Comparison of ENCODE assay signal across 10 cellular contexts in genomic region chr11:124875401-124875800, GRCh38. TPM values are rescaled to one million over a fixed set of nuclear protein-coding genes. Genes with fewer than 3 reads are reported as not detected.
DNase-seq lines count a peak whose midpoint lies in the region; TF ChIP-seq lines count a peak whose summit lies in the region.
"Had no signal": no experiment of that assay in that cellular context is flagged by ENCODE, and none has a peak within 500 bp of the region (broad histone marks: within the 10 kb centered on the region; RNA-seq: fewer than 3 reads in every experiment).

No MANE protein-coding gene starts in this region.

- H3K27me3 Mint-ChIP-seq in dendritic cell treated with granulocyte-macrophage colony-stimulating factor and Interleukin-4, amounts not matched to agents 40 ng/mL and 50 ng/mL, for 4 days: peaks cover 75% of the 10 kb centered on the region

- no peaks in the 10 kb centered on the region for H3K79me2 ChIP-seq in KMS-11 (ENCODE audit: insufficient read depth, low read depth)
- H3K79me2 ChIP-seq in neural cell (replicated peaks; ENCODE audit: insufficient read depth, low read length): no peaks in the 10 kb centered on the region
- H3K79me2 ChIP-seq: parathyroid adenoma had no signal

- peak overlapping the region; percentile 90 for H3K27ac Mint-ChIP-seq in dendritic cell treated with granulocyte-macrophage colony-stimulating factor and Interleukin-4, amounts not matched to agents 40 ng/mL and 50 ng/mL, for 4 days

- no peaks in the 10 kb centered on the region for H3F3A ChIP-seq in neural cell (ENCODE audit: insufficient read depth, low read length, poor library complexity, severe bottlenecking)

- H3K27me3 ChIP-seq in KMS-11 (ENCODE audit: insufficient read depth, low read depth) (no peaks in the 10 kb centered on the region), neural cell (ENCODE audit: insufficient read depth, low read depth, low read length) (peaks cover 27% of the 10 kb centered on the region), transverse colon (peaks cover 37% of the 10 kb centered on the region)

- H3K36me3 Mint-ChIP-seq in dendritic cell treated with granulocyte-macrophage colony-stimulating factor and Interleukin-4, amounts not matched to agents 40 ng/mL and 50 ng/mL, for 4 days (ENCODE audit: low read depth): no peaks in the 10 kb centered on the region

- no peaks in the 10 kb centered on the region for H3K36me3 ChIP-seq in KMS-11 (ENCODE audit: insufficient read depth)
- no peaks in the 10 kb centered on the region for H3K36me3 ChIP-seq in neural cell (ENCODE audit: insufficient read depth, low read length)
- no peaks in the 10 kb centered on the region for H3K36me3 ChIP-seq in transverse colon

- no peaks in the 10 kb centered on the region for H3K9me3 Mint-ChIP-seq in dendritic cell treated with granulocyte-macrophage colony-stimulating factor and Interleukin-4, amounts not matched to agents 40 ng/mL and 50 ng/mL, for 4 days

- H3K9me2 ChIP-seq in neural cell (ENCODE audit: insufficient read depth, low read length): no peaks in the 10 kb centered on the region

- H4K20me1 ChIP-seq in KMS-11 (ENCODE audit: insufficient read depth) (no peaks in the 10 kb centered on the region), neural cell (ENCODE audit: insufficient read depth) (no peaks in the 10 kb centered on the region)

- 56% methylated on average over 3 of the region's 3 CpGs; no CpG with 5 or more reads in 1 of the 2 donors for whole genome bisulfite sequencing in transverse colon (ENCODE audit: low coverage in 1 of 2), 2 donors

- H3K9ac ChIP-seq in KMS-11 (no peak overlapping the region), neural cell (ENCODE audit: low read length) (peak overlapping the region; percentile 85)
- H3K9ac ChIP-seq: parathyroid adenoma had no signal

- no peak overlapping the region for H3K4me3 ChIP-seq in KMS-11 (IDR thresholded peaks at IDR 0.05; ENCODE audit: insufficient read depth, low read depth, low read length)
- H3K4me3 ChIP-seq in neural cell (ENCODE audit: low read length): peak overlapping the region; percentile 81
- peak overlapping the region in 1 of 4 donors; percentile 65 for H3K4me3 ChIP-seq in transverse colon

- intact Hi-C loops in dendritic cell treated with granulocyte-macrophage colony-stimulating factor and Interleukin-4, amounts not matched to agents 40 ng/mL and 50 ng/mL, for 4 days (cut with micrococcal nuclease): loop anchor here (5.0 kb wide), 1 partner anchor 77 kb away; the partner anchor contains the start of gene CCDC15
- intact Hi-C loops in transverse colon (cut with DNase I; ENCODE audit: low total_unique reads): no loop called here

- H3K9me3 ChIP-seq in neural cell (ENCODE audit: low read length) (no peaks in the 10 kb centered on the region), transverse colon (no peaks in the 10 kb centered on the region)

- in situ Hi-C loops in transverse colon (cut with MboI; ENCODE audit: low pct_ligation_motif_present in 1 of 4, low pct_unique_long_range_greater_than_20kb in 1 of 4, low sequenced_read_pairs in 3 of 4): no loop called here

- no peak for TF ChIP-seq EP300 in neural cell (conservative IDR thresholded peaks at IDR 0.05; ENCODE audit: poor library complexity, severe bottlenecking)
- no peak for TF ChIP-seq EP300 in transverse colon (IDR thresholded peaks at IDR 0.05; ENCODE audit: low read depth)

- no peak for TF ChIP-seq RAD21 in neural cell (conservative IDR thresholded peaks at IDR 0.05)

- H3K4me2 ChIP-seq in KMS-11 (peak overlapping the region; percentile 48; the same call in 1 of the 2 replicates), neural cell (ENCODE audit: low read length) (no peak overlapping the region)

- H3K4me1 ChIP-seq in KMS-11 (ENCODE audit: low read depth, poor library complexity, severe bottlenecking) (no peaks in the 10 kb centered on the region), transverse colon (peaks cover 0 to 17% (median 9%) of the 10 kb centered on the region in 4 donors)
- H3K4me1 ChIP-seq: foreskin keratinocyte, parathyroid adenoma had no signal

- H3K4me3 Mint-ChIP-seq in dendritic cell treated with granulocyte-macrophage colony-stimulating factor and Interleukin-4, amounts not matched to agents 40 ng/mL and 50 ng/mL, for 4 days: peak overlapping the region; percentile 86

- H2AFZ ChIP-seq in KMS-11 (ENCODE audit: low read depth) (no peak overlapping the region; the same call in 1 of the 2 replicates), neural cell (ENCODE audit: low read depth, low read length) (peak overlapping the region; percentile 83)

- TF ChIP-seq POLR2A in transverse colon (IDR thresholded peaks at IDR 0.05): no peak

- DNase-seq in transverse colon: no peak
- no peak for DNase-seq in activated gamma-delta T cell (lab: John Stamatoyannopoulos, UW)
- DNase-seq in HuH-7.5 (ENCODE audit: low spot score): no peak
- DNase-seq in activated CD4-positive, CD25-positive, alpha-beta regulatory T cell treated with anti-CD3 and anti-CD28 coated beads, Interleukin-2, amount 50 U/mL, for 72 hours: no peak

- H3K27ac ChIP-seq in C4-2B: peak overlapping the region; percentile 77; the same call in 1 of the 2 replicates
- no peak overlapping the region for H3K27ac ChIP-seq in KMS-11
- H3K27ac ChIP-seq in neural cell (ENCODE audit: low read length): no peak overlapping the region
- H3K27ac ChIP-seq in transverse colon: no peak overlapping the region
- H3K27ac ChIP-seq: parathyroid adenoma had no signal

- peaks cover 54% of the 10 kb centered on the region for H3K4me1 Mint-ChIP-seq in dendritic cell treated with granulocyte-macrophage colony-stimulating factor and Interleukin-4, amounts not matched to agents 40 ng/mL and 50 ng/mL, for 4 days (ENCODE audit: low read depth)

- TF ChIP-seq CTCF in C4-2B (conservative IDR thresholded peaks at IDR 0.05) (no peak), KMS-11 (conservative IDR thresholded peaks at IDR 0.05; ENCODE audit: low read depth, low read length) (no peak), neural cell (IDR thresholded peaks at IDR 0.05; ENCODE audit: poor library complexity, severe bottlenecking) (no peak), transverse colon (IDR thresholded peaks at IDR 0.05) (no peak)

TF ChIP-seq in neural cell, 6 proteins besides CTCF, POLR2A, EP300 and RAD21:
- TF ChIP-seq POLR2AphosphoS5 (IDR thresholded peaks at IDR 0.05) (no peak), EZH2 (IDR thresholded peaks at IDR 0.05; ENCODE audit: borderline replicate concordance, insufficient read depth, low read length, poor library complexity, severe bottlenecking) (no peak), MXI1 (conservative IDR thresholded peaks at IDR 0.05; ENCODE audit: poor library complexity, severe bottlenecking) (no peak), SMC3 (conservative IDR thresholded peaks at IDR 0.05; ENCODE audit: poor library complexity) (no peak), TAF1 (IDR thresholded peaks at IDR 0.05; ENCODE audit: low read depth) (no peak)
- TF ChIP-seq, protein P1, sequence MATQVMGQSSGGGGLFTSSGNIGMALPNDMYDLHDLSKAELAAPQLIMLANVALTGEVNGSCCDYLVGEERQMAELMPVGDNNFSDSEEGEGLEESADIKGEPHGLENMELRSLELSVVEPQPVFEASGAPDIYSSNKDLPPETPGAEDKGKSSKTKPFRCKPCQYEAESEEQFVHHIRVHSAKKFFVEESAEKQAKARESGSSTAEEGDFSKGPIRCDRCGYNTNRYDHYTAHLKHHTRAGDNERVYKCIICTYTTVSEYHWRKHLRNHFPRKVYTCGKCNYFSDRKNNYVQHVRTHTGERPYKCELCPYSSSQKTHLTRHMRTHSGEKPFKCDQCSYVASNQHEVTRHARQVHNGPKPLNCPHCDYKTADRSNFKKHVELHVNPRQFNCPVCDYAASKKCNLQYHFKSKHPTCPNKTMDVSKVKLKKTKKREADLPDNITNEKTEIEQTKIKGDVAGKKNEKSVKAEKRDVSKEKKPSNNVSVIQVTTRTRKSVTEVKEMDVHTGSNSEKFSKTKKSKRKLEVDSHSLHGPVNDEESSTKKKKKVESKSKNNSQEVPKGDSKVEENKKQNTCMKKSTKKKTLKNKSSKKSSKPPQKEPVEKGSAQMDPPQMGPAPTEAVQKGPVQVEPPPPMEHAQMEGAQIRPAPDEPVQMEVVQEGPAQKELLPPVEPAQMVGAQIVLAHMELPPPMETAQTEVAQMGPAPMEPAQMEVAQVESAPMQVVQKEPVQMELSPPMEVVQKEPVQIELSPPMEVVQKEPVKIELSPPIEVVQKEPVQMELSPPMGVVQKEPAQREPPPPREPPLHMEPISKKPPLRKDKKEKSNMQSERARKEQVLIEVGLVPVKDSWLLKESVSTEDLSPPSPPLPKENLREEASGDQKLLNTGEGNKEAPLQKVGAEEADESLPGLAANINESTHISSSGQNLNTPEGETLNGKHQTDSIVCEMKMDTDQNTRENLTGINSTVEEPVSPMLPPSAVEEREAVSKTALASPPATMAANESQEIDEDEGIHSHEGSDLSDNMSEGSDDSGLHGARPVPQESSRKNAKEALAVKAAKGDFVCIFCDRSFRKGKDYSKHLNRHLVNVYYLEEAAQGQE (IDR thresholded peaks at IDR 0.05; ENCODE audit: borderline replicate concordance): no peak

RNA-seq across cellular contexts. Expression of gene ROBO3, which starts 10.2 kb away (rescaled TPM):
- polyA plus RNA-seq in neural cell: 12.8 and 25.3 TPM in 2 replicates
- polyA minus RNA-seq in neural cell: 2.4 and 5.2 TPM in 2 replicates
- 10 to 100 TPM in 2 of 4 donors, 1 to 10 TPM in 2; 5.6 to 38.6 (median 17.0) TPM for total RNA-seq in transverse colon

RNA-seq across cellular contexts. Expression of gene ROBO4, which starts 22.3 kb away (rescaled TPM):
- polyA plus RNA-seq in neural cell: not detected in 2 replicates
- polyA minus RNA-seq in neural cell: not detected in 2 replicates
- 10 to 100 TPM in 1 of 4 donors, 1 to 10 TPM in 3; 4.8 to 31.8 (median 6.4) TPM for total RNA-seq in transverse colon

RNA-seq across cellular contexts. Expression of gene HEPN1, which starts 43.6 kb away (rescaled TPM):
- not detected in 2 replicates for polyA plus RNA-seq in neural cell
- not detected in 2 replicates for polyA minus RNA-seq in neural cell
- not detected for total RNA-seq in transverse colon
- total RNA-seq: foreskin keratinocyte had no signal
- polyA plus RNA-seq: foreskin keratinocyte had no signal
